Comparison of ENCODE assay signal across 6 cellular contexts in the genomic region with DNA sequence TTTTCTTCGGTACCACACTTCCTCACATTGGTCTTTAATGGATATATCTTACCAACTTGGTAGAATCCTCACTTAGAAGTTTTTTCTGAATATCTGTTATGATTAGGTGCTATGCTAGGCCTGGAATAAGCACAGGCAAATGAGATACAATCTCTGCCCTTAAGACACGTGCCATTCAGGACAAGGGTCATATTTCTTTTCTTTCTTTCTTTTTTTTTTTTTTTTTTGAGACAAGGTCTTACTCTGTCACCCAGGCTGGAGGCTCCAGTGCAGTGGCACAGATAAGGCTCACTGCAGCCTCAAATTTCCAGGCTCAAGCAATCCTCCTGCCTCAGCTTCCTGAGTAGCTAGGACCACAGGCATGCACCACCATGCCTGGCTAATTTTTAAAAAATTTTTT. TPM values are rescaled to one million over a fixed set of nuclear protein-coding genes. Genes with fewer than 3 reads are reported as not detected.
"Had no signal": no experiment of that assay in that cellular context is flagged by ENCODE, and none has a peak within 500 bp of the region (broad histone marks: within the 10 kb centered on the region; RNA-seq: fewer than 3 reads in every experiment).

No MANE protein-coding gene starts in this region.

RNA-seq across cellular contexts. Expression of a gene that starts 23.0 kb away (rescaled TPM):
- total RNA-seq: chondrocyte, dermis microvascular lymphatic vessel endothelial cell, endodermal cell had no signal
- polyA plus RNA-seq: mammary epithelial cell had no signal

RNA-seq across cellular contexts. Expression of a gene that starts 52.3 kb away (rescaled TPM):
- total RNA-seq: left lobe of liver, left ventricle myocardium inferior had no signal
